ENCODE assay signal across 12 cellular contexts in the genomic region with DNA sequence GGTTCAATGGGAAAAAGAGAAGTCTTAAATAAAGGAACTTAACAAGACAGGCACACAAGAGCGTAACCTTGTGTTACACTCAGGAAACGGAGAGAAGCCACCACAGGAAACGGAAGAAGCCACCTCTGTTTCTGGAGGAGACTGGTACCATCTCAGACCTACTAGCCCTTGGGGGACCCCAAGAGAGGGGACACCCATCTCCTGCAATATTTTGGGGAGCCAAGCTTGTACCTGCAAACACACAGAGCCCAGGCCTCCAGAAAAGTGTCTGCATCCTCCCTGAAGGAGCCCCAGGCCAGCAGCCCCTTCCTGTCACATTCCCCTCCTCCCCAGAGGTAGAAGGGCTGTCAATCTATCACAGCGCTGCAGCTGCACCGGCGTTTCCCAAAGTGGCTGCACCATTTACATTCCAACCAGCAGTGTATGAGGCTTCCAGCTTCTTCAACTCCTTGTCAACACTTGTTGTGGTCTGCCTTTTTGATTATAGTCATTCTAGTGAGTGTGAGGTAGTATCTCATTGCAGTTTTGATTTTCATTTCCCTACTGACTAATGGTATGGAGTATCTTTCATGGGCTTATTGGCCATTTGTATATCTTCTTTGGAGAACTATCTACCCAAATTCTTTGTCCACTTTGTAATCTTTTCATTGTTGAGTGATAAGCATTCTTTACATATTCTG. TPM values are rescaled to one million over a fixed set of nuclear protein-coding genes. Genes with fewer than 3 reads are reported as not detected.
DNase-seq lines count a peak whose midpoint lies in the region; ATAC-seq and TF ChIP-seq lines count a peak whose summit lies in the region.
"Had no signal": no experiment of that assay in that cellular context is flagged by ENCODE, and none has a peak within 500 bp of the region (broad histone marks: within the 10 kb centered on the region; RNA-seq: fewer than 3 reads in every experiment).

No MANE protein-coding gene starts in this region.

- no peaks in the 10 kb centered on the region for H4K20me1 ChIP-seq in neural cell (ENCODE audit: insufficient read depth)

- peaks cover 7% of the 10 kb centered on the region for H3K27me3 Mint-ChIP-seq in activated CD8-positive, alpha-beta T cell treated with anti-CD3 and anti-CD28 coated beads for 36 hours

- no peaks in the 10 kb centered on the region for H3K9me2 ChIP-seq in neural cell (ENCODE audit: insufficient read depth, low read length)

- peak overlapping the region; percentile 6 for H3K4me3 ChIP-seq in neural cell (ENCODE audit: low read length)
- H3K4me3 ChIP-seq: skin epidermis had no signal

- CTCF ChIA-PET in activated CD8-positive, alpha-beta T cell treated with anti-CD3 and anti-CD28 coated beads for 36 hours (lab: Charles Lee): no interaction called here

- H3K27ac ChIP-seq in neural cell (ENCODE audit: low read length): no peak overlapping the region
- H3K27ac ChIP-seq: skin epidermis had no signal

- H3K9ac ChIP-seq in neural cell (ENCODE audit: low read length): no peak overlapping the region

- H3K79me2 ChIP-seq in neural cell (replicated peaks; ENCODE audit: insufficient read depth, low read length): no peaks in the 10 kb centered on the region

- H3K4me2 ChIP-seq in neural cell (ENCODE audit: low read length): no peak overlapping the region

- peak; percentile 24 for ATAC-seq in activated CD8-positive, alpha-beta T cell treated with anti-CD3 and anti-CD28 coated beads for 36 hours
- ATAC-seq in HG03378 (IDR thresholded peaks at IDR 0.05; ENCODE audit: unreplicated experiment) (no peak), GM18867 (IDR thresholded peaks at IDR 0.05; ENCODE audit: unreplicated experiment) (no peak)

- no peaks in the 10 kb centered on the region for H3K36me3 ChIP-seq in neural cell (ENCODE audit: insufficient read depth, low read length)

- no peak for TF ChIP-seq CTCF in activated CD8-positive, alpha-beta T cell treated with anti-CD3 and anti-CD28 coated beads for 36 hours (IDR thresholded peaks at IDR 0.05)
- TF ChIP-seq CTCF in neural cell (IDR thresholded peaks at IDR 0.05; ENCODE audit: poor library complexity, severe bottlenecking): no peak

- peak overlapping the region; percentile 69 for H3K27ac Mint-ChIP-seq in activated CD8-positive, alpha-beta T cell treated with anti-CD3 and anti-CD28 coated beads for 36 hours
- H3K27ac Mint-ChIP-seq: activated T-helper 2 cell treated with anti-CD3 and anti-CD28 coated beads, Interferon-gamma antibody, Interleukin-2, Interleukin-4, amounts not matched to agents 10 μg/mL and 5 μg/mL and 100 μg/mL, durations not matched to agents 14 hours and 24 hours and 36 hours had no signal

- H3K9me3 Mint-ChIP-seq in activated CD8-positive, alpha-beta T cell treated with anti-CD3 and anti-CD28 coated beads for 36 hours: no peaks in the 10 kb centered on the region
- H3K9me3 Mint-ChIP-seq: activated T-helper 2 cell treated with anti-CD3 and anti-CD28 coated beads, Interferon-gamma antibody, Interleukin-2, Interleukin-4, amounts not matched to agents 10 μg/mL and 5 μg/mL and 100 μg/mL, durations not matched to agents 14 hours and 24 hours and 36 hours had no signal

- intact Hi-C loops in activated CD8-positive, alpha-beta T cell treated with anti-CD3 and anti-CD28 coated beads for 36 hours (cut with micrococcal nuclease): no loop called here

- POLR2A ChIA-PET in activated CD8-positive, alpha-beta T cell treated with anti-CD3 and anti-CD28 coated beads for 36 hours (lab: Charles Lee): no interaction called here

- peaks cover 26% of the 10 kb centered on the region for H3K4me1 Mint-ChIP-seq in activated CD8-positive, alpha-beta T cell treated with anti-CD3 and anti-CD28 coated beads for 36 hours (ENCODE audit: low read depth)

- H3F3A ChIP-seq in neural cell (ENCODE audit: insufficient read depth, low read length, poor library complexity, severe bottlenecking): no peaks in the 10 kb centered on the region

- H3K9me3 ChIP-seq in neural cell (ENCODE audit: low read length): no peaks in the 10 kb centered on the region

- no peak for TF ChIP-seq EP300 in neural cell (conservative IDR thresholded peaks at IDR 0.05; ENCODE audit: poor library complexity, severe bottlenecking)

- no peak overlapping the region for H2AFZ ChIP-seq in neural cell (ENCODE audit: low read depth, low read length)

- peak; percentile 27 for DNase-seq in CMK (ENCODE audit: low read depth)
- DNase-seq in Kasumi-1 (lab: John Stamatoyannopoulos, UW): peak; percentile 92 to 95
- DNase-seq in activated CD8-positive, alpha-beta T cell treated with anti-CD3 and anti-CD28 coated beads for 36 hours: peak; percentile 21
- DNase-seq in HK-2 (ENCODE audit: unreplicated experiment): no peak
- DNase-seq in NCI-H2227 treated with DMSO at 0.1 percent for 48 hours (lab: John Stamatoyannopoulos, UW): no peak
- DNase-seq: DMS153, NCI-H1694 treated with DMSO at 0.1 percent for 48 hours had no signal

- H3K36me3 Mint-ChIP-seq in activated CD8-positive, alpha-beta T cell treated with anti-CD3 and anti-CD28 coated beads for 36 hours (ENCODE audit: low read depth): no peaks in the 10 kb centered on the region

- no peaks in the 10 kb centered on the region for H3K27me3 ChIP-seq in neural cell (ENCODE audit: insufficient read depth, low read depth, low read length)

- TF ChIP-seq RAD21 in neural cell (conservative IDR thresholded peaks at IDR 0.05): no peak

- H3K4me3 Mint-ChIP-seq in activated CD8-positive, alpha-beta T cell treated with anti-CD3 and anti-CD28 coated beads for 36 hours: peak overlapping the region; percentile 36

TF ChIP-seq in neural cell, 6 proteins besides CTCF, POLR2A, EP300 and RAD21:
- TF ChIP-seq POLR2AphosphoS5 (IDR thresholded peaks at IDR 0.05): no peak

RNA-seq across cellular contexts. Expression of a gene that starts 23.0 kb away (rescaled TPM):
- total RNA-seq in activated CD8-positive, alpha-beta T cell treated with anti-CD3 and anti-CD28 coated beads for 36 hours: not detected
- 0.44 and 0.66 TPM in 2 replicates for polyA plus RNA-seq in neural cell
- 0.49 and 0.69 TPM in 2 replicates for polyA minus RNA-seq in neural cell
- total RNA-seq: activated T-helper 2 cell treated with anti-CD3 and anti-CD28 coated beads, Interferon-gamma antibody, Interleukin-2, Interleukin-4, amounts not matched to agents 10 μg/mL and 5 μg/mL and 100 μg/mL, durations not matched to agents 14 hours and 24 hours and 36 hours had no signal

Comparison
In these comparisons a context has a peak if more than half of its experiments do, and no peak if none do; other contexts are left out.
1. DNase-seq: peak in CMK (single experiment), Kasumi-1 (2 of 2) and activated CD8-positive, alpha-beta T cell treated with anti-CD3 and anti-CD28 coated beads for 36 hours (single experiment); none in HK-2 (single experiment) and NCI-H2227 treated with DMSO at 0.1 percent for 48 hours (single experiment).